8 cellular contexts compared by ENCODE assay signal in the genomic region with DNA sequence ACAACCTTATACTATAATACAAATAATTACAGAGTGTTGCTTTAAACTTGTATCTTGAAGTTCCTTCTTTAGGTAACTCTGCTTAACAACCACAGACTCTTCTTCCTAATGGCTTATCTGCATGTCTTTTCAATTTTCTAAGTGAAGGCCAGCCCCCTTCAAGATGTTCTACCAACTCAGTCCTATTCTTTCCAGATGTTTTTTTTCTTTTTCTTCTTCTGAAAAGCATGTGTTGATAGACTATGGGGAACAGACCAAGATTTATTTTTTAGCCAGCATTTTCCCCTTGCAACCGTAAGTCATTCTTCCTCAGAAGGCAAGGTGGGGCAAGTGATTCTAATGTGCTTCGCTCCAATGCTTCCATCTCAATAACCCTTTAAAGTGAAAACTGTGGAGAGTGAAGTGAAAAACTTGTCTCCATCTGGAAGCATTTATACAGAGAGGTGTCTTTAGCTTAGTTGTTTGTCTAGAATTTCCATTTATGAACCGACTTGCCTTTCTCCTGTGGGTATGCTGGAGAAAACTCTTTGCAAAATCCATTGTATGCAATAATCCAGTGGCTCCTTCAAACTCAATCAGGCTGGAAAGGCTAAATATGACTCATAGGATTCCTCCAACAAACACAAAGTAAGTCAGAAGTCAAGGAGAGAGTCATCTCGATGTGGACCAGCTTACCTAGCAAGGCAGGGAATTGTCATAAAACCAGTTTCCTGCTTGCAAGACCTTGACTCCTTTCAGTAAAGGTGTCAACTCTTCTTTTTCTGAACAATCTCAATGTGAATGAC.
DNase-seq lines count a peak whose midpoint lies in the region; ATAC-seq and TF ChIP-seq lines count a peak whose summit lies in the region.

No MANE protein-coding gene starts in this region.

- ATAC-seq in HG02938 (IDR thresholded peaks at IDR 0.05; ENCODE audit: unreplicated experiment), result no peak

- no peaks in the 10 kb centered on the region for H3K27me3 Mint-ChIP-seq in CD14-positive monocyte (ENCODE audit: low read depth in 3 of 3)

- peaks cover 0 to 2% (median 0%) of the 10 kb centered on the region in 7 donors for H3K9me3 Mint-ChIP-seq in CD14-positive monocyte

- H3K4me3 Mint-ChIP-seq in CD14-positive monocyte, result no peak overlapping the region

- TF ChIP-seq CTCF in CD14-positive monocyte (IDR thresholded peaks at IDR 0.05), result no peak
- TF ChIP-seq CTCF in colonic mucosa (IDR thresholded peaks at IDR 0.05), result no peak
- TF ChIP-seq CTCF in dorsolateral prefrontal cortex (IDR thresholded peaks at IDR 0.05 in 54 of 56, conservative IDR thresholded peaks at IDR 0.05 in 2 of 56; ENCODE audit: low read depth in 1 of 56, partially characterized antibody in 56 of 56), result no peak

- peaks cover 83% of the 10 kb centered on the region for H3K4me1 Mint-ChIP-seq in CD14-positive monocyte

- H3K27me3 ChIP-seq in colonic mucosa (no peaks in the 10 kb centered on the region), muscle layer of colon (ENCODE audit: control insufficient read depth in 1 of 2, insufficient read depth in 2 of 2, low read length in 2 of 2) (no peaks in the 10 kb centered on the region), dorsolateral prefrontal cortex (no peaks in the 10 kb centered on the region)

- H3K27ac Mint-ChIP-seq in CD14-positive monocyte, result peak overlapping the region; percentile 73 to 94 (median 89)

- H3K9me3 ChIP-seq in colonic mucosa (no peaks in the 10 kb centered on the region), muscle layer of colon (ENCODE audit: low read length) (no peaks in the 10 kb centered on the region)

- DNase-seq in CD14-positive monocyte (ENCODE audit: low spot score) (no peak), M059J (ENCODE audit: low read depth) (peak; percentile 92), colonic mucosa (peak; percentile 40), SIG-M5 (lab: John Stamatoyannopoulos, UW) (no peak), NCI-H2107 treated with DMSO at 0.1 percent for 48 hours (lab: John Stamatoyannopoulos, UW; ENCODE audit: unreplicated experiment) (no peak), dorsolateral prefrontal cortex (no peak)

- intact Hi-C loops in CD14-positive monocyte (cut with micrococcal nuclease) (loop anchor here in 1 of 2 donors (5.0 kb wide), 1 partner anchor 83 kb away; the partner anchor contains the start of gene MAML2), colonic mucosa (cut with DNase I) (loop anchor here (5.0 kb wide), 1 partner anchor 78 kb away; no protein-coding TSS in a partner anchor), dorsolateral prefrontal cortex (cut with DNase I) (no loop called here)

- H3K36me3 ChIP-seq in colonic mucosa (no peaks in the 10 kb centered on the region), muscle layer of colon (ENCODE audit: insufficient read depth, low read length) (no peaks in the 10 kb centered on the region)

- H3K36me3 Mint-ChIP-seq in CD14-positive monocyte, result no peaks in the 10 kb centered on the region

- H3K27ac ChIP-seq in colonic mucosa (peak overlapping the region; percentile 67), muscle layer of colon (ENCODE audit: low read depth, low read length) (peak overlapping the region; percentile 28), dorsolateral prefrontal cortex (peak overlapping the region in 8 of 59 donors; percentile 2 to 52 (median 32))

- peak overlapping the region in 1 of 2 donors; percentile 35 for H3K9ac ChIP-seq in colonic mucosa (ENCODE audit: low read depth in 2 of 2, low read length in 2 of 2)
- H3K9ac ChIP-seq in muscle layer of colon (ENCODE audit: low read length), result no peak overlapping the region

- H3K4me3 ChIP-seq in colonic mucosa (no peak overlapping the region), muscle layer of colon (ENCODE audit: low read depth in 1 of 2, low read length in 2 of 2) (no peak overlapping the region), dorsolateral prefrontal cortex (no peak overlapping the region)

- H3K4me1 ChIP-seq in colonic mucosa, result peaks cover 8% of the 10 kb centered on the region
- peaks cover 27% of the 10 kb centered on the region for H3K4me1 ChIP-seq in muscle layer of colon (ENCODE audit: insufficient read depth, low read length)

Comparison
In these comparisons a context has a peak if more than half of its experiments do, and no peak if none do; other contexts are left out.
1. DNase-seq: peak in M059J (single experiment) and colonic mucosa (single experiment); none in CD14-positive monocyte (single experiment), SIG-M5 (single experiment), NCI-H2107 treated with DMSO at 0.1 percent for 48 hours (single experiment) and dorsolateral prefrontal cortex (0 of 10).